ENCODE assay signal across 20 cellular contexts in the genomic region with DNA sequence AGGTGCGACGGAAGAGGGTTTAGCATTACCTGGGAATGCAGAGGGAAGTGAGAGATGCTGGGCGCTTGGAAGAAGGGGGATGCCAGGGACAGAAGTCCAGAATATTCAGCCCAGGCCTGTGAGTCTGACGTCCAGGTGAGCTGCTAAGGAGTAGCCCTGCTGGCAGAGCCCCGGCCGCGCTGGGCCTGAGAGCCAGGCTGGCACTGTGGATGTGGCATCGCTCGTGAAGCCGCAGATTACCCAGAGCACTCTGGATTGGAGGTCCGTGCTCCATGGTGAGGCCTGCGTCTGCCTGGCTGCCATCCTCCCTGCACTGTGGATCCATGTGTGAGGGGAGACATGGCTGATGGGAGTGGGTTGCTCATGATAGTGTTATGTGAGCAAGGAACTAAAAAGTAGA.
"Had no signal": no experiment of that assay in that cellular context is flagged by ENCODE, and none has a peak within 500 bp of the region (broad histone marks: within the 10 kb centered on the region; RNA-seq: fewer than 3 reads in every experiment).

No MANE protein-coding gene starts in this region.

- H3K27ac Mint-ChIP-seq: T-helper 1 cell treated with Interleukin-12 subunit alpha and Interleukin-12 subunit beta and Interleukin-4 antibody, amounts not matched to agents 30 μg/mL and 1 μg/mL, for 36 hours had no signal

- H3K36me3 ChIP-seq: uterus, WERI-Rb-1 had no signal

- H3K4me3 ChIP-seq: body of pancreas, colonic mucosa, esophagus squamous epithelium, hepatocyte, lung, tibial nerve, uterus had no signal

- H3K4me3 Mint-ChIP-seq: activated T-helper 17 cell treated with anti-CD3 and anti-CD28 coated beads, Interleukin-2, amount 50 U/mL, for 72 hours; natural killer cell; T-helper 1 cell treated with Interleukin-12 subunit alpha and Interleukin-12 subunit beta and Interleukin-4 antibody, amounts not matched to agents 30 μg/mL and 1 μg/mL, for 36 hours had no signal

- ATAC-seq: activated T-helper 17 cell treated with anti-CD3 and anti-CD28 coated beads, Interleukin-2, amount 50 U/mL, for 72 hours; body of pancreas; left colon; natural killer cell had no signal

- H3K27ac ChIP-seq: body of pancreas, colonic mucosa, esophagus squamous epithelium, hepatocyte, tibial nerve, uterus, WERI-Rb-1 had no signal

- H3K27me3 ChIP-seq: body of pancreas, colonic mucosa, esophagus squamous epithelium, hepatocyte, tibial nerve, uterus had no signal

- H3K9me3 Mint-ChIP-seq: activated T-helper 17 cell treated with anti-CD3 and anti-CD28 coated beads, Interleukin-2, amount 50 U/mL, for 72 hours; natural killer cell; T-helper 1 cell treated with Interleukin-12 subunit alpha and Interleukin-12 subunit beta and Interleukin-4 antibody, amounts not matched to agents 30 μg/mL and 1 μg/mL, for 36 hours had no signal

- H3K27me3 Mint-ChIP-seq: activated T-helper 17 cell treated with anti-CD3 and anti-CD28 coated beads, Interleukin-2, amount 50 U/mL, for 72 hours had no signal

- H3K9me3 ChIP-seq: body of pancreas, colonic mucosa, esophagus squamous epithelium, tibial nerve, uterus had no signal

- DNase-seq: activated CD4-positive, alpha-beta T cell treated with anti-CD3 and anti-CD28 coated beads, Interleukin-2, amount 50 U/mL, for 4 hours; activated naive CD4-positive, alpha-beta T cell; body of pancreas; central memory CD4-positive, alpha-beta T cell; colonic mucosa; esophagus squamous epithelium; left colon; natural killer cell; stimulated activated CD4-positive, alpha-beta T cell treated with anti-CD3 and anti-CD28 coated beads, Interleukin-12 subunit alpha, Interleukin-12 subunit beta, amount 100 ng/mL, for 4 hours; stimulated activated CD4-positive, alpha-beta T cell treated with anti-CD3 and anti-CD28 coated beads, Interleukin-1b, Interleukin-23, amount 100 ng/mL, for 48 hours; stimulated activated CD8-positive, alpha-beta memory T cell treated with anti-CD3 and anti-CD28 coated beads, Interleukin-4, amount 100 ng/mL, for 48 hours; stimulated activated naive CD4-positive, alpha-beta T cell treated with Interleukin-2 at 50 U/mL for 16 hours; substantia nigra; uterus; WERI-Rb-1 had no signal

- H3K4me1 ChIP-seq: body of pancreas, colonic mucosa, esophagus squamous epithelium, uterus had no signal
